Comparison of ENCODE assay signal across 1 cellular context in the genomic region with DNA sequence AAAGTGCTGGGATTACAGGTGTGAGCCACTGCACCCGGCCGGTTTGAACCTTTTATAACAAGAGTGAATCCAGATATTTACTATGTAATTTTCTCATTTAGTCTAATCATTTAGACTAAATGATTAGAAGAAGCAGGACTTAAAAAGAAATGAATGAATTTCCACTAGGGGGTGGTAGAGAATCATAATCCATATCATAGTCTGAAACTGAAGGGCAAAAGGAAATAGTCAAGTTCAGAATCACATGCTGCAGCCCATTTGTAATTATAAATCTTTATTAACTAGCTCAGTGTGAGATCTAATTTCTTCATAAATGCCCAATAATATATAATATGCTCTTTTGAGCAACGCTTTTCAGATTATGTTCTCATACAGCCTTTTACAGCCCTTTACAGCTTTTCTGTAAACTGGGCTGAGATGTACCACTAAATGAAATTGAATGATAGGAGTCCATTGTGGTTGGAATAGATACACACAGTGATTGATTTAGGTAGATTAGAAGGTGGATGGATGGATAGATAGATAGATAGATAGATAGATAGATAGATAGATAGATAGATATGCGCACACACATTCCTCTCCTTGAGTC.
TF ChIP-seq lines count a peak whose summit lies in the region.

No MANE protein-coding gene starts in this region.

TF ChIP-seq in HepG2, 621 proteins besides CTCF, POLR2A, EP300 and RAD21:
- peak; percentile 85 for TF ChIP-seq STAG1 (CRISPR knock-in tag; IDR thresholded peaks at IDR 0.05)
- no peak for TF ChIP-seq MBD4 (IDR thresholded peaks at IDR 0.05; ENCODE audit: borderline replicate concordance, low read length)
- TF ChIP-seq SNAPC2 (CRISPR knock-in tag; IDR thresholded peaks at IDR 0.05), result no peak
- peak; percentile 80 for TF ChIP-seq SMC3 (IDR thresholded peaks at IDR 0.05; ENCODE audit: low read length)
- 0 out of 4 replicates have a peak, but pooled peaks of 1 of the 2 experiments have one; percentile 37 for TF ChIP-seq KLF16 (CRISPR knock-in tag; IDR thresholded peaks at IDR 0.05)
- 0 out of 2 replicates have a peak, but pooled peaks have one; percentile 44 for TF ChIP-seq MIXL1 (CRISPR knock-in tag; IDR thresholded peaks at IDR 0.05)
- TF ChIP-seq ELF3 (CRISPR knock-in tag; IDR thresholded peaks at IDR 0.05), result 0 out of 2 replicates have a peak, but pooled peaks have one; percentile 19
